In genomic region chr2:46548521-46549144, GRCh38 we compare ENCODE assay signal across 18 cellular contexts.
DNase-seq lines count a peak whose midpoint lies in the region; ATAC-seq and TF ChIP-seq lines count a peak whose summit lies in the region.
"Had no signal": no experiment of that assay in that cellular context is flagged by ENCODE, and none has a peak within 500 bp of the region (broad histone marks: within the 10 kb centered on the region; RNA-seq: fewer than 3 reads in every experiment).

No MANE protein-coding gene starts in this region.

- no peaks in the 10 kb centered on the region for H3K27me3 ChIP-seq in DOHH2 (ENCODE audit: control insufficient read depth, low read length)
- no peaks in the 10 kb centered on the region for H3K27me3 ChIP-seq in OCI-LY1 (ENCODE audit: insufficient read depth, low read length)

- H3K79me2 ChIP-seq in DOHH2 (ENCODE audit: control insufficient read depth, low read length) (peaks cover 95% of the 10 kb centered on the region), OCI-LY1 (ENCODE audit: insufficient read depth, low read length) (0 out of 2 replicates have a peak, but pooled peaks cover 6% of the 10 kb centered on the region)

- H3K36me3 ChIP-seq in DOHH2 (ENCODE audit: control insufficient read depth, low read length) (peaks cover 58% of the 10 kb centered on the region), OCI-LY1 (ENCODE audit: insufficient read depth, low read length) (peaks cover 16% of the 10 kb centered on the region; the same call in 1 of the 2 replicates)

- no peak overlapping the region for H2AFZ ChIP-seq in OCI-LY1 (ENCODE audit: low read length)
- H2AFZ ChIP-seq: GM23338 had no signal

- DNase-seq in head of caudate nucleus, result peak in 26 of 42 donors; percentile 20 to 81 (median 57)
- DNase-seq in dedifferentiated amniotic fluid mesenchymal stem cell (ENCODE audit: extremely low spot score), result no peak
- no peak for DNase-seq in NCI-H146 (lab: John Stamatoyannopoulos, UW)
- DNase-seq: activated CD4-positive, alpha-beta T cell treated with anti-CD3 and anti-CD28 coated beads, Interleukin-2, amount 10 ng/mL, durations not matched to agents 7 days and 5 days; effector CD8-positive, alpha-beta T cell; IMR-90; NCI-H1436; NCI-H510A; T1000 had no signal

- H3K4me1 Mint-ChIP-seq in stimulated activated memory B cell treated with anti-CD40 and anti-IgM and Interleukin-4, amounts not matched to agents 10 μg/mL and 1 μg/mL and 100 μg/mL, for 72 hours, result peaks cover 84% of the 10 kb centered on the region

- peaks cover 30% of the 10 kb centered on the region for H3F3A ChIP-seq in DOHH2 (ENCODE audit: control insufficient read depth, insufficient read depth)
- H3F3A ChIP-seq in OCI-LY1 (ENCODE audit: insufficient read depth, low read length), result 0 out of 2 replicates have a peak, but pooled peaks cover 5% of the 10 kb centered on the region

- no peak for ATAC-seq in stimulated activated memory B cell treated with anti-CD40 and anti-IgM and Interleukin-4, amounts not matched to agents 10 μg/mL and 1 μg/mL and 100 μg/mL, for 72 hours
- ATAC-seq in GM21717 (IDR thresholded peaks at IDR 0.05; ENCODE audit: unreplicated experiment) (no peak), GM18520 (IDR thresholded peaks at IDR 0.05; ENCODE audit: unreplicated experiment) (no peak)
- ATAC-seq: GM23338 had no signal

- H3K4me3 ChIP-seq in DOHH2 (ENCODE audit: low read length) (peak overlapping the region; percentile 66), OCI-LY1 (ENCODE audit: low read depth, low read length, poor library complexity, severe bottlenecking) (peak overlapping the region; percentile 34)
- H3K4me3 ChIP-seq: GM23338 had no signal

- H3K9me2 ChIP-seq in DOHH2 (replicated peaks; ENCODE audit: control insufficient read depth, low read length), result no peaks in the 10 kb centered on the region
- no peaks in the 10 kb centered on the region for H3K9me2 ChIP-seq in OCI-LY1 (ENCODE audit: low read depth, low read length)

- peaks cover 93% of the 10 kb centered on the region for H3K4me1 ChIP-seq in DOHH2 (ENCODE audit: control insufficient read depth, low read length)
- H3K4me1 ChIP-seq in OCI-LY1 (ENCODE audit: insufficient read depth, low read length, severe bottlenecking), result peaks cover 89% of the 10 kb centered on the region

- no peaks in the 10 kb centered on the region for H3K27me3 Mint-ChIP-seq in stimulated activated memory B cell treated with anti-CD40 and anti-IgM and Interleukin-4, amounts not matched to agents 10 μg/mL and 1 μg/mL and 100 μg/mL, for 72 hours
- H3K27me3 Mint-ChIP-seq: activated CD4-positive, alpha-beta T cell treated with anti-CD3 and anti-CD28 coated beads, Interleukin-2, amount 10 ng/mL, durations not matched to agents 7 days and 5 days; progenitor cell of endocrine pancreas had no signal

- peak overlapping the region; percentile 17; the same call in 1 of the 2 replicates for H3K9ac ChIP-seq in OCI-LY1 (ENCODE audit: low read length)

- no peaks in the 10 kb centered on the region for H3K9me3 Mint-ChIP-seq in stimulated activated memory B cell treated with anti-CD40 and anti-IgM and Interleukin-4, amounts not matched to agents 10 μg/mL and 1 μg/mL and 100 μg/mL, for 72 hours
- H3K9me3 Mint-ChIP-seq: activated CD4-positive, alpha-beta T cell treated with anti-CD3 and anti-CD28 coated beads, Interleukin-2, amount 10 ng/mL, durations not matched to agents 7 days and 5 days; GM23338 had no signal

- H3K27ac Mint-ChIP-seq in stimulated activated memory B cell treated with anti-CD40 and anti-IgM and Interleukin-4, amounts not matched to agents 10 μg/mL and 1 μg/mL and 100 μg/mL, for 72 hours, result peak overlapping the region; percentile 85
- H3K27ac Mint-ChIP-seq: activated CD4-positive, alpha-beta T cell treated with anti-CD3 and anti-CD28 coated beads, Interleukin-2, amount 10 ng/mL, durations not matched to agents 7 days and 5 days; GM23338; progenitor cell of endocrine pancreas had no signal

- intact Hi-C loops in head of caudate nucleus (cut with DNase I), result loop anchor here (5.0 kb wide), 1 partner anchor 81 kb away; no protein-coding TSS in a partner anchor

- H4K20me1 ChIP-seq in DOHH2 (ENCODE audit: control insufficient read depth, insufficient read depth, low read depth, low read length), result no peaks in the 10 kb centered on the region
- H4K20me1 ChIP-seq in OCI-LY1 (ENCODE audit: insufficient read depth, low read length), result no peaks in the 10 kb centered on the region

- peak overlapping the region; percentile 89 for H3K4me2 ChIP-seq in DOHH2 (ENCODE audit: low read length)
- H3K4me2 ChIP-seq in OCI-LY1 (ENCODE audit: low read length), result peak overlapping the region; percentile 60
- H3K4me2 ChIP-seq: GM23338 had no signal

- TF ChIP-seq CTCF in DOHH2 (IDR thresholded peaks at IDR 0.05; ENCODE audit: low read depth, low read length, poor library complexity, severe bottlenecking) (no peak), OCI-LY1 (IDR thresholded peaks at IDR 0.05; ENCODE audit: low read length) (no peak)

- H3K9me3 ChIP-seq in DOHH2 (ENCODE audit: control insufficient read depth, insufficient read depth, low read length), result no peaks in the 10 kb centered on the region
- no peaks in the 10 kb centered on the region for H3K9me3 ChIP-seq in OCI-LY1 (ENCODE audit: low read length)

- peaks cover 25% of the 10 kb centered on the region for H3K36me3 Mint-ChIP-seq in stimulated activated memory B cell treated with anti-CD40 and anti-IgM and Interleukin-4, amounts not matched to agents 10 μg/mL and 1 μg/mL and 100 μg/mL, for 72 hours

- H3K27ac ChIP-seq in DOHH2 (ENCODE audit: low read depth, low read length), result peak overlapping the region; percentile 74
- H3K27ac ChIP-seq in OCI-LY1 (ENCODE audit: low read depth, low read length, poor library complexity, severe bottlenecking), result peak overlapping the region; percentile 85
- H3K27ac ChIP-seq: C4-2B, RWPE1 had no signal

- H3K4me3 Mint-ChIP-seq in stimulated activated memory B cell treated with anti-CD40 and anti-IgM and Interleukin-4, amounts not matched to agents 10 μg/mL and 1 μg/mL and 100 μg/mL, for 72 hours, result peak overlapping the region; percentile 66
- H3K4me3 Mint-ChIP-seq: activated CD4-positive, alpha-beta T cell treated with anti-CD3 and anti-CD28 coated beads, Interleukin-2, amount 10 ng/mL, durations not matched to agents 7 days and 5 days; GM23338 had no signal

Comparison
In these comparisons a context has a peak if more than half of its experiments do, and no peak if none do; other contexts are left out.
1. DNase-seq: peak in head of caudate nucleus (26 of 42); none in dedifferentiated amniotic fluid mesenchymal stem cell (single experiment) and NCI-H146 (single experiment).